17 cellular contexts compared by ENCODE assay signal in the genomic region with DNA sequence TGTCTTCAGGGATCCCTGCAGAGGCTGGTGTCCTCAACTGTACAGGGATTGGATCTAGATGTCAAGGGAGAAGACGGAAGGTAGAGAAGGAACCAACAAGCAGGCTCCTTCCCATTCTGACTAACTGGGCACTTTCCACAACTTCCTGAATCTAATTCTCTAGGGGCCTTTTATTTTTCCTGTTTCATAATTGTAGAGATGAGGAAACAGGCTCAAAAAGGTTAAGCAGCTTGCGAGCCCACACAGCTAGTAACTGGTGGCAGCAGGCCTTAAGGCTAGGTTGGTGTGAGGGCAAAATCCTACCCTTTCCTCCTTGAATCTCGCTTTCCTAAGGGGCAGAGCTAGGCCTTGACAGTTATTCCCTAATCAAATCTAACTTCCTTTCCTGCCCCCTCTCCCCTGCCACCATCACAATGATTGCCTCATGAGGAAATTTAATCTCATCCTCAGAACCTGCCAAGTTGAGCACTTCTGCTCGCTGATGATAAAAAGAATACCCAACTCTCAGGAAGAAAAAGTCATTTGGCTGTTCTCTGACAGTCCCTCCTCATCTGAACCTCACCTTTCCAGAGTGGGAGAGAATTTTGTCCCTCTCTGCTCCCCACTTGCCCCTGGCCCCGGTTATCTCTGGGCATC. TPM values are rescaled to one million over a fixed set of nuclear protein-coding genes. Genes with fewer than 3 reads are reported as not detected.
A peak's percentile ranks its signal among the peaks of the same experiment; 100 is the strongest.
DNase-seq lines count a peak whose midpoint lies in the region; ATAC-seq and TF ChIP-seq lines count a peak whose summit lies in the region.
"Had no signal": no experiment of that assay in that cellular context is flagged by ENCODE, and none has a peak within 500 bp of the region (broad histone marks: within the 10 kb centered on the region; RNA-seq: fewer than 3 reads in every experiment).

No MANE protein-coding gene starts in this region.

- H3K27me3 ChIP-seq in osteoblast (ENCODE audit: insufficient read depth, low read length) (no peaks in the 10 kb centered on the region), thyroid gland (no peaks in the 10 kb centered on the region), PC-9 (ENCODE audit: insufficient read depth, low read depth) (no peaks in the 10 kb centered on the region)
- H3K27me3 ChIP-seq: vagina had no signal

- H3K9me3 Mint-ChIP-seq in central memory CD8-positive, alpha-beta T cell, result no peaks in the 10 kb centered on the region
- H3K9me3 Mint-ChIP-seq: stimulated activated naive CD8-positive, alpha-beta T cell treated with anti-CD3 and anti-CD28 coated beads, Interleukin-15, Interleukin-2, amounts not matched to agents 100 ng/mL and 50 ng/mL, for 24 hours; WTC11 had no signal

- CTCF ChIA-PET in PC-9 (lab: Charles Lee), result interaction anchor here (0.6 kb wide), 1 partner anchor 293 kb away, joined by 12 read pairs; no protein-coding TSS in a partner anchor

- intact Hi-C loops in thyroid gland (cut with DNase I), result loop anchor here (5.0 kb wide), 1 partner anchor 485 kb away; no protein-coding TSS in a partner anchor
- intact Hi-C loops in PC-9 (cut with micrococcal nuclease; ENCODE audit: unreplicated experiment), result loop anchor here (10.0 kb wide), 1 partner anchor 132 kb away; no protein-coding TSS in a partner anchor

- peaks cover 7% of the 10 kb centered on the region for H3K4me1 ChIP-seq in osteoblast (ENCODE audit: insufficient read depth, low read length)
- peaks cover 0 to 17% of the 10 kb centered on the region in 2 donors for H3K4me1 ChIP-seq in thyroid gland
- H3K4me1 ChIP-seq in PC-9 (replicated peaks; ENCODE audit: insufficient read depth), result peaks cover 25% of the 10 kb centered on the region

- H3K4me3 ChIP-seq in osteoblast (ENCODE audit: insufficient read depth, low read length) (no peak overlapping the region), thyroid gland (replicated peaks in 1 of 3) (no peak overlapping the region), PC-9 (no peak overlapping the region)
- H3K4me3 ChIP-seq: smooth muscle cell, vagina had no signal

- no peak overlapping the region for H3K4me2 ChIP-seq in osteoblast (ENCODE audit: insufficient read depth, low read length)
- H3K4me2 ChIP-seq in PC-9, result no peak overlapping the region
- H3K4me2 ChIP-seq: smooth muscle cell had no signal

- H3K79me2 ChIP-seq in osteoblast (ENCODE audit: insufficient read depth, low read length), result no peaks in the 10 kb centered on the region
- no peaks in the 10 kb centered on the region for H3K79me2 ChIP-seq in PC-9 (ENCODE audit: low read depth)

- peak overlapping the region; percentile 27 for H2AFZ ChIP-seq in osteoblast (ENCODE audit: low read length)
- no peak overlapping the region for H2AFZ ChIP-seq in PC-9

- H3K27ac ChIP-seq in osteoblast (ENCODE audit: low read depth, low read length), result no peak overlapping the region
- no peak overlapping the region for H3K27ac ChIP-seq in thyroid gland
- no peak overlapping the region for H3K27ac ChIP-seq in PC-9
- H3K27ac ChIP-seq: vagina had no signal

- WGBS in thyroid gland, 2 donors, result 80 to 85% methylated on average over 5 of the region's 5 CpGs

- H3K4me1 Mint-ChIP-seq in central memory CD8-positive, alpha-beta T cell, result no peaks in the 10 kb centered on the region
- H3K4me1 Mint-ChIP-seq: WTC11 had no signal

- H4K20me1 ChIP-seq in osteoblast (ENCODE audit: insufficient read depth, low read length) (no peaks in the 10 kb centered on the region), PC-9 (ENCODE audit: insufficient read depth) (no peaks in the 10 kb centered on the region)

- ATAC-seq in central memory CD8-positive, alpha-beta T cell (replicated peaks; ENCODE audit: extremely low read depth, poor library complexity, severe bottlenecking), result no peak
- ATAC-seq: WTC11 had no signal

- no peak for TF ChIP-seq CTCF in osteoblast (IDR thresholded peaks at IDR 0.05; ENCODE audit: extremely low read depth, low read depth, low read length)
- no peak for TF ChIP-seq CTCF in thyroid gland (IDR thresholded peaks at IDR 0.05)
- TF ChIP-seq CTCF in PC-9 (conservative IDR thresholded peaks at IDR 0.05), result no peak

- TF ChIP-seq POLR2A in thyroid gland (IDR thresholded peaks at IDR 0.05), result no peak

- H3K4me3 Mint-ChIP-seq in central memory CD8-positive, alpha-beta T cell, result no peak overlapping the region
- H3K4me3 Mint-ChIP-seq: stimulated activated naive CD8-positive, alpha-beta T cell treated with anti-CD3 and anti-CD28 coated beads, Interleukin-15, Interleukin-2, amounts not matched to agents 100 ng/mL and 50 ng/mL, for 24 hours; WTC11 had no signal

- peaks cover 12% of the 10 kb centered on the region; the same call in 1 of the 2 replicates for H3F3A ChIP-seq in PC-9 (ENCODE audit: insufficient read depth, low read depth)

- POLR2A ChIA-PET in PC-9 (lab: Charles Lee; ENCODE audit: unreplicated experiment), result no interaction called here

- H3K27ac Mint-ChIP-seq in central memory CD8-positive, alpha-beta T cell (ENCODE audit: low read depth), result peak overlapping the region; percentile 32
- H3K27ac Mint-ChIP-seq: stimulated activated naive CD8-positive, alpha-beta T cell treated with anti-CD3 and anti-CD28 coated beads, Interleukin-15, Interleukin-2, amounts not matched to agents 100 ng/mL and 50 ng/mL, for 24 hours; WTC11 had no signal

- no TSS peak for BruUV-seq in PC-9 (replicated peaks; lab: Mats Ljungman, UMichigan)

- peaks cover 8% of the 10 kb centered on the region for H3K27me3 Mint-ChIP-seq in central memory CD8-positive, alpha-beta T cell

- peak; percentile 5 for DNase-seq in NCI-H2171 treated with DMSO at 0.1 percent for 48 hours (lab: John Stamatoyannopoulos, UW)
- DNase-seq in NCI-H2171 (lab: John Stamatoyannopoulos, UW), result no peak
- DNase-seq in NOMO-1 treated with dmso at 0.1 percent for 144 hours (lab: John Stamatoyannopoulos, UW; ENCODE audit: unreplicated experiment), result peak; percentile 65
- DNase-seq in central memory CD8-positive, alpha-beta T cell (ENCODE audit: low spot score in 2 of 2), result no peak
- DNase-seq in osteoblast (ENCODE audit: insufficient read length, low spot score, missing footprints), result no peak
- DNase-seq in NCI-H1417 treated with DMSO at 0.1 percent for 48 hours (lab: John Stamatoyannopoulos, UW), result no peak
- DNase-seq in thyroid gland, result no peak
- no peak for DNase-seq in PC-9
- DNase-seq: activated effector memory CD4-positive, alpha-beta T cell treated with anti-CD3 and anti-CD28 coated beads, Interleukin-2, amount 50 U/mL, for 16 hours; Caco-2; NCI-H1105 treated with DMSO at 0.1 percent for 48 hours; NCI-H526; occipital lobe had no signal

- H3K36me3 ChIP-seq in osteoblast (ENCODE audit: insufficient read depth, low read length) (no peaks in the 10 kb centered on the region), thyroid gland (no peaks in the 10 kb centered on the region), PC-9 (ENCODE audit: low read depth) (no peaks in the 10 kb centered on the region)
- H3K36me3 ChIP-seq: vagina had no signal

- H3K9me3 ChIP-seq in osteoblast (ENCODE audit: low read depth, low read length) (no peaks in the 10 kb centered on the region), thyroid gland (no peaks in the 10 kb centered on the region), PC-9 (ENCODE audit: insufficient read depth, low read depth) (no peaks in the 10 kb centered on the region)
- H3K9me3 ChIP-seq: Caco-2, vagina had no signal

- H3K9me2 ChIP-seq in PC-9 (ENCODE audit: insufficient read depth), result no peaks in the 10 kb centered on the region

- no peaks in the 10 kb centered on the region for H3K36me3 Mint-ChIP-seq in central memory CD8-positive, alpha-beta T cell (ENCODE audit: insufficient read depth)
- H3K36me3 Mint-ChIP-seq: WTC11 had no signal

RNA-seq across cellular contexts. Expression of a gene that starts 35.7 kb away (rescaled TPM):
- total RNA-seq in osteoblast (18.9 and 23.5 TPM in 2 replicates), thyroid gland (10 to 100 TPM; 18.1 to 37.6 (median 26.6) TPM), PC-9 (2021) (53.8 and 74.4 TPM in 2 replicates)

Comparison
In these comparisons a context has a peak if more than half of its experiments do, and no peak if none do; other contexts are left out.
1. DNase-seq: peak in NCI-H2171 treated with DMSO at 0.1 percent for 48 hours (single experiment) and NOMO-1 treated with dmso at 0.1 percent for 144 hours (single experiment); none in NCI-H2171 (single experiment), central memory CD8-positive, alpha-beta T cell (0 of 2), osteoblast (single experiment), NCI-H1417 treated with DMSO at 0.1 percent for 48 hours (single experiment), thyroid gland (0 of 2) and PC-9 (0 of 2).